In genomic region chr5:179657302-179658178, GRCh38 we compare ENCODE assay signal across 11 cellular contexts. TPM values are rescaled to one million over a fixed set of nuclear protein-coding genes. Genes with fewer than 3 reads are reported as not detected.
DNase-seq lines count a peak whose midpoint lies in the region; ATAC-seq and TF ChIP-seq lines count a peak whose summit lies in the region.
"Not testable (repeated sequence)": the region's sequence is repeated elsewhere in the genome, so short reads cannot be mapped to it uniquely, and the experiment has no call there.
"Had no signal": no experiment of that assay in that cellular context is flagged by ENCODE, and none has a peak within 500 bp of the region (broad histone marks: within the 10 kb centered on the region; RNA-seq: fewer than 3 reads in every experiment).

No MANE protein-coding gene starts in this region.

- POLR2A ChIA-PET in activated B cell treated with CpG ODN at 0.5 μM for 24 hours (lab: Charles Lee) = not testable (repeated sequence)

- not testable (repeated sequence) for TF ChIP-seq CTCF in activated B cell treated with CpG ODN at 0.5 μM for 24 hours (IDR thresholded peaks at IDR 0.05)

- H3K4me3 Mint-ChIP-seq in activated B cell treated with CpG ODN at 0.5 μM for 24 hours = not testable (repeated sequence)
- H3K4me3 Mint-ChIP-seq in memory B cell = peak overlapping the region; percentile 27
- peak overlapping the region; percentile 43 to 44 for H3K4me3 Mint-ChIP-seq in stimulated activated naive B cell treated with anti-CD40 and anti-IgM and Interleukin-4, amounts not matched to agents 10 μg/mL and 1 μg/mL and 100 μg/mL, for 72 hours

- not testable (repeated sequence) for H3K36me3 Mint-ChIP-seq in activated B cell treated with CpG ODN at 0.5 μM for 24 hours (ENCODE audit: low read depth); memory B cell; stimulated activated naive B cell treated with anti-CD40 and anti-IgM and Interleukin-4, amounts not matched to agents 10 μg/mL and 1 μg/mL and 100 μg/mL, for 72 hours

- H3K27me3 Mint-ChIP-seq in activated B cell treated with CpG ODN at 0.5 μM for 24 hours; memory B cell; stimulated activated naive B cell treated with anti-CD40 and anti-IgM and Interleukin-4, amounts not matched to agents 10 μg/mL and 1 μg/mL and 100 μg/mL, for 72 hours: not testable (repeated sequence)

- H3K4me1 Mint-ChIP-seq in activated B cell treated with CpG ODN at 0.5 μM for 24 hours; memory B cell; stimulated activated naive B cell treated with anti-CD40 and anti-IgM and Interleukin-4, amounts not matched to agents 10 μg/mL and 1 μg/mL and 100 μg/mL, for 72 hours: not testable (repeated sequence)

- DNase-seq in activated B cell treated with CpG ODN at 0.5 μM for 24 hours = peak; percentile 27
- peak; percentile 23 for DNase-seq in central memory CD4-positive, alpha-beta T cell
- peak in 1 of 2 donors; percentile 28 for DNase-seq in memory B cell (ENCODE audit: low spot score in 2 of 2)
- not testable (repeated sequence) for DNase-seq in stimulated activated naive B cell treated with anti-CD40 and anti-IgM and Interleukin-4, amounts not matched to agents 10 μg/mL and 1 μg/mL and 100 μg/mL, for 72 hours

- not testable (repeated sequence) for H3K27ac Mint-ChIP-seq in activated B cell treated with CpG ODN at 0.5 μM for 24 hours; memory B cell; stimulated activated naive B cell treated with anti-CD40 and anti-IgM and Interleukin-4, amounts not matched to agents 10 μg/mL and 1 μg/mL and 100 μg/mL, for 72 hours

- peak; percentile 92 for ATAC-seq in GM18498 (IDR thresholded peaks at IDR 0.05; ENCODE audit: unreplicated experiment)
- peak; percentile 89 for ATAC-seq in GM19455 (IDR thresholded peaks at IDR 0.05; ENCODE audit: unreplicated experiment)
- peak; percentile 92 for ATAC-seq in HG02642 (IDR thresholded peaks at IDR 0.05; ENCODE audit: poor library complexity, unreplicated experiment)
- ATAC-seq in HG03280 (IDR thresholded peaks at IDR 0.05; ENCODE audit: unreplicated experiment) = peak; percentile 83
- ATAC-seq in activated B cell treated with CpG ODN at 0.5 μM for 24 hours (ENCODE audit: low read depth) = peak; percentile 94
- peak; percentile 94 for ATAC-seq in memory B cell (ENCODE audit: low read depth)
- peak; percentile 91 to 95 for ATAC-seq in stimulated activated naive B cell treated with anti-CD40 and anti-IgM and Interleukin-4, amounts not matched to agents 10 μg/mL and 1 μg/mL and 100 μg/mL, for 72 hours (replicated peaks)

- intact Hi-C loops in activated B cell treated with CpG ODN at 0.5 μM for 24 hours (cut with micrococcal nuclease) = loop anchor here (2.0 kb wide), 1 partner anchor 19 kb away; no protein-coding TSS in a partner anchor

- H3K9me3 Mint-ChIP-seq in activated B cell treated with CpG ODN at 0.5 μM for 24 hours; memory B cell; stimulated activated naive B cell treated with anti-CD40 and anti-IgM and Interleukin-4, amounts not matched to agents 10 μg/mL and 1 μg/mL and 100 μg/mL, for 72 hours: not testable (repeated sequence)

- CTCF ChIA-PET in activated B cell treated with CpG ODN at 0.5 μM for 24 hours (lab: Charles Lee) = not testable (repeated sequence)

RNA-seq across cellular contexts. Expression of gene CBY3, which starts 23.3 kb away (rescaled TPM):
- total RNA-seq in activated B cell treated with CpG ODN at 0.5 μM for 24 hours = not detected in 2 replicates
- total RNA-seq: ascending aorta, renal cortical epithelial cell, RPMI7951 had no signal

RNA-seq across cellular contexts. Expression of gene HNRNPH1, which starts 34.1 kb away (rescaled TPM):
- 1,061 and 1,210 TPM in 2 replicates for total RNA-seq in activated B cell treated with CpG ODN at 0.5 μM for 24 hours

RNA-seq across cellular contexts. Expression of gene CANX, which starts 41.2 kb away (rescaled TPM):
- total RNA-seq in activated B cell treated with CpG ODN at 0.5 μM for 24 hours = 318 and 332 TPM in 2 replicates
